12 cellular contexts compared by ENCODE assay signal in the genomic region with DNA sequence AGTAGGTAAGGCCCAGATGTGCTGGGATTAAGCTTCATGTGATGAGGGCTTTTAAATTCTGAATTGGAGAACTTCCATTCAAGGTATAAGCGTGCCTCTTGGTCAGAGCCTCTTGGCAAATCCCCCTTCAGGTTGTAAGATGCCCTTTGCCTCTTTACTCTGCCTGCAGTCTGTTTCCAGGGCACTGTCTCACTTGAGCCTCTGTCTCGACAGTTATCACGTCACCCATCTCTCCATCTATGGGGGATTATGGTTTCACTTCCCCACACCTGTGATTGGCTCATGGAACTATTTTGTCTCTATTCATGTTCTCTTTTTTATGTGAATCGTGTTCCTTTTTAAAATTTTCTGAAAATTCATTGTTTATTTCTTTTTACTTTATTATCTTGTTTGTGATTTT. TPM values are rescaled to one million over a fixed set of nuclear protein-coding genes. Genes with fewer than 3 reads are reported as not detected.
DNase-seq lines count a peak whose midpoint lies in the region; ATAC-seq and TF ChIP-seq lines count a peak whose summit lies in the region.
"Had no signal": no experiment of that assay in that cellular context is flagged by ENCODE, and none has a peak within 500 bp of the region (broad histone marks: within the 10 kb centered on the region; RNA-seq: fewer than 3 reads in every experiment).

No MANE protein-coding gene starts in this region.

- H3K27me3 Mint-ChIP-seq in T-cell = no peaks in the 10 kb centered on the region

- H3K4me1 ChIP-seq in upper lobe of right lung = peaks cover 5% of the 10 kb centered on the region
- H3K4me1 ChIP-seq: HAP-1 had no signal

- TF ChIP-seq CTCF in GM10248 (IDR thresholded peaks at IDR 0.05; ENCODE audit: control extremely low read depth, extremely low read depth, low read depth, missing control alignments) (no peak), upper lobe of right lung (IDR thresholded peaks at IDR 0.05) (no peak)

- H3K4me3 ChIP-seq in upper lobe of right lung = no peak overlapping the region
- H3K4me3 ChIP-seq: HAP-1 had no signal

- POLR2A ChIA-PET in GM10248 (lab: Yijun Ruan, JAX) = interaction anchor here (0.6 to 0.8 kb wide), 2 partner anchors 8 to 16 kb away, joined by 3 read pairs; no protein-coding TSS in a partner anchor
- POLR2A ChIA-PET in T-cell (lab: Charles Lee) = interaction anchor here in 1 of 2 donors (0.6 to 0.7 kb wide), 2 partner anchors 14 to 307 kb away, joined by 3 read pairs; no protein-coding TSS in a partner anchor

- H3K9me3 Mint-ChIP-seq in T-cell = no peaks in the 10 kb centered on the region

- intact Hi-C loops in upper lobe of right lung (cut with DNase I) = no loop called here

- H3K27me3 ChIP-seq in upper lobe of right lung = no peaks in the 10 kb centered on the region

- H3K4me1 Mint-ChIP-seq in T-cell = peaks cover 33 to 45% (median 40%) of the 10 kb centered on the region in 3 donors

- H3K4me3 Mint-ChIP-seq in T-cell = no peak overlapping the region

- no peaks in the 10 kb centered on the region for H3K9me3 ChIP-seq in upper lobe of right lung
- H3K9me3 ChIP-seq: HAP-1 had no signal

- ATAC-seq in HG03135 (IDR thresholded peaks at IDR 0.05; ENCODE audit: unreplicated experiment) (peak; percentile 58), T-cell (replicated peaks in 1 of 4) (peak in 1 of 4 experiments; percentile 42), upper lobe of right lung (no peak), HG02763 (IDR thresholded peaks at IDR 0.05; ENCODE audit: unreplicated experiment) (no peak)

- DNase-seq in GM10248 (ENCODE audit: extremely low spot score) = peak; percentile 78
- peak; percentile 41 for DNase-seq in GM19240 (ENCODE audit: insufficient read length, low spot score)
- DNase-seq in T-cell = no peak
- no peak for DNase-seq in ecto neural progenitor cell (ENCODE audit: low spot score)
- no peak for DNase-seq in upper lobe of right lung
- no peak for DNase-seq in NCI-H345 treated with DMSO at 0.1 percent for 48 hours (lab: John Stamatoyannopoulos, UW; ENCODE audit: unreplicated experiment)
- DNase-seq: DMS79 treated with DMSO at 0.1 percent for 48 hours, NCI-H187, small intestine had no signal

- H3K27ac Mint-ChIP-seq in T-cell = peak overlapping the region; percentile 40 to 71

- no peak overlapping the region for H3K27ac ChIP-seq in upper lobe of right lung

- peaks cover 75% of the 10 kb centered on the region for H3K36me3 ChIP-seq in upper lobe of right lung

- CTCF ChIA-PET in GM10248 (lab: Yijun Ruan, JAX) (interaction anchor here (1.1 to 5.0 kb wide), 9 partner anchors 11 to 92 kb away, joined by 3 to 54 read pairs (median 3); no protein-coding TSS in a partner anchor), T-cell (lab: Charles Lee) (interaction anchor here (0.6 kb wide), 2 partner anchors 309 to 846 kb away, joined by 3 to 4 read pairs; no protein-coding TSS in a partner anchor)

- peaks cover 69% of the 10 kb centered on the region for H3K36me3 Mint-ChIP-seq in T-cell

RNA-seq across cellular contexts. Expression of gene COA5, which starts 51.7 kb away (rescaled TPM):
- total RNA-seq in T-cell = 10 to 100 TPM; 24.6 to 45.8 (median 39.9) TPM
- 26.6 TPM for total RNA-seq in upper lobe of right lung

RNA-seq across cellular contexts. Expression of gene UNC50, which starts 51.8 kb away (rescaled TPM):
- 10 to 100 TPM; 19.5 to 37.9 (median 29.5) TPM for total RNA-seq in T-cell
- 53.4 TPM for total RNA-seq in upper lobe of right lung

Comparison
In these comparisons a context has a peak if more than half of its experiments do, and no peak if none do; other contexts are left out.
1. DNase-seq: peak in GM10248 (single experiment) and GM19240 (single experiment); none in T-cell (0 of 34), ecto neural progenitor cell (single experiment), upper lobe of right lung (single experiment) and NCI-H345 treated with DMSO at 0.1 percent for 48 hours (single experiment).